35 cellular contexts compared by ENCODE assay signal in genomic region chr16:66044616-66045015, GRCh38.
"Had no signal": no experiment of that assay in that cellular context is flagged by ENCODE, and none has a peak within 500 bp of the region (broad histone marks: within the 10 kb centered on the region; RNA-seq: fewer than 3 reads in every experiment).

No MANE protein-coding gene starts in this region.

- H3K4me1 Mint-ChIP-seq: activated CD4-positive, alpha-beta memory T cell treated with anti-CD3 and anti-CD28 coated beads, Interleukin-2, amount 10 ng/mL, durations not matched to agents 7 days and 5 days; activated CD4-positive, alpha-beta T cell treated with anti-CD3 and anti-CD28 coated beads for 36 hours; activated CD4-positive, alpha-beta T cell treated with anti-CD3 and anti-CD28 coated beads, Interleukin-2, amount 10 ng/mL, durations not matched to agents 24 days and 14 days; activated naive CD4-positive, alpha-beta T cell treated with anti-CD3 and anti-CD28 coated beads, Interleukin-2, amount 10 ng/mL, durations not matched to agents 7 days and 5 days; activated naive CD8-positive, alpha-beta T cell treated with anti-CD3 and anti-CD28 coated beads, Interleukin-2, amount 10 ng/mL, durations not matched to agents 7 days and 5 days; endodermal cell; T-helper 17 cell had no signal

- H3K27ac Mint-ChIP-seq: activated CD4-positive, alpha-beta memory T cell treated with anti-CD3 and anti-CD28 coated beads, Interleukin-2, amount 10 ng/mL, durations not matched to agents 7 days and 5 days; activated CD4-positive, alpha-beta T cell treated with anti-CD3 and anti-CD28 coated beads for 36 hours; activated CD4-positive, alpha-beta T cell treated with anti-CD3 and anti-CD28 coated beads, Interleukin-2, amount 10 ng/mL, durations not matched to agents 24 days and 14 days; activated naive CD4-positive, alpha-beta T cell treated with anti-CD3 and anti-CD28 coated beads, Interleukin-2, amount 10 ng/mL, durations not matched to agents 7 days and 5 days; activated naive CD4-positive, alpha-beta T cell treated with anti-CD3 and anti-CD28 coated beads, Interleukin-2, amount 50 U/mL, for 72 hours; activated naive CD8-positive, alpha-beta T cell treated with anti-CD3 and anti-CD28 coated beads, Interleukin-2, amount 10 ng/mL, durations not matched to agents 7 days and 5 days; activated T-cell treated with anti-CD3 and anti-CD28 coated beads, Interleukin-2, amount 50 U/mL, for 24 hours; activated T-cell treated with anti-CD3 and anti-CD28 coated beads, Interleukin-2, amount 50 U/mL, for 72 hours; brain; dendritic cell treated with granulocyte-macrophage colony-stimulating factor and Interleukin-4, amounts not matched to agents 40 ng/mL and 50 ng/mL, for 4 days; endodermal cell; T-helper 17 cell; T-helper 2 cell treated with Interferon-gamma antibody and Interleukin-4, amounts not matched to agents 5 μg/mL and 100 μg/mL, for 36 hours had no signal

- H3K4me1 ChIP-seq: ascending aorta, breast epithelium, colonic mucosa, esophagus muscularis mucosa, foreskin keratinocyte, gastrocnemius medialis, heart left ventricle had no signal

- H3K36me3 ChIP-seq: ascending aorta, breast epithelium, cardiac muscle cell, colonic mucosa, esophagus muscularis mucosa, gastrocnemius medialis, heart left ventricle had no signal

- H3K27me3 Mint-ChIP-seq: activated CD4-positive, alpha-beta memory T cell treated with anti-CD3 and anti-CD28 coated beads, Interleukin-2, amount 10 ng/mL, durations not matched to agents 7 days and 5 days; activated naive CD4-positive, alpha-beta T cell treated with anti-CD3 and anti-CD28 coated beads, Interleukin-2, amount 10 ng/mL, durations not matched to agents 7 days and 5 days; activated naive CD8-positive, alpha-beta T cell treated with anti-CD3 and anti-CD28 coated beads, Interleukin-2, amount 10 ng/mL, durations not matched to agents 7 days and 5 days; activated T-cell treated with anti-CD3 and anti-CD28 coated beads, Interleukin-2, amount 50 U/mL, for 24 hours had no signal

- H3K27me3 ChIP-seq: ascending aorta, breast epithelium, cardiac muscle cell, colonic mucosa, esophagus muscularis mucosa, foreskin keratinocyte, gastrocnemius medialis, heart left ventricle had no signal

- H3K36me3 Mint-ChIP-seq: activated naive CD4-positive, alpha-beta T cell treated with anti-CD3 and anti-CD28 coated beads, Interleukin-2, amount 10 ng/mL, durations not matched to agents 7 days and 5 days; activated naive CD4-positive, alpha-beta T cell treated with anti-CD3 and anti-CD28 coated beads, Interleukin-2, amount 50 U/mL, for 72 hours; activated naive CD8-positive, alpha-beta T cell treated with anti-CD3 and anti-CD28 coated beads, Interleukin-2, amount 10 ng/mL, durations not matched to agents 7 days and 5 days; brain had no signal

- H3K4me3 Mint-ChIP-seq: activated CD4-positive, alpha-beta memory T cell treated with anti-CD3 and anti-CD28 coated beads, Interleukin-2, amount 10 ng/mL, durations not matched to agents 7 days and 5 days; activated CD4-positive, alpha-beta T cell treated with anti-CD3 and anti-CD28 coated beads for 36 hours; activated CD4-positive, alpha-beta T cell treated with anti-CD3 and anti-CD28 coated beads, Interleukin-2, amount 10 ng/mL, durations not matched to agents 24 days and 14 days; activated naive CD4-positive, alpha-beta T cell treated with anti-CD3 and anti-CD28 coated beads, Interleukin-2, amount 10 ng/mL, durations not matched to agents 7 days and 5 days; activated naive CD8-positive, alpha-beta T cell treated with anti-CD3 and anti-CD28 coated beads, Interleukin-2, amount 10 ng/mL, durations not matched to agents 7 days and 5 days; activated T-cell treated with anti-CD3 and anti-CD28 coated beads, Interleukin-2, amount 50 U/mL, for 24 hours; activated T-cell treated with anti-CD3 and anti-CD28 coated beads, Interleukin-2, amount 50 U/mL, for 72 hours; brain; dendritic cell treated with granulocyte-macrophage colony-stimulating factor and Interleukin-4, amounts not matched to agents 40 ng/mL and 50 ng/mL, for 4 days; endodermal cell; T-helper 17 cell; T-helper 2 cell treated with Interferon-gamma antibody and Interleukin-4, amounts not matched to agents 5 μg/mL and 100 μg/mL, for 36 hours had no signal

- H3K27ac ChIP-seq: ascending aorta, breast epithelium, cardiac muscle cell, colonic mucosa, dorsolateral prefrontal cortex, esophagus muscularis mucosa, foreskin keratinocyte, gastrocnemius medialis, heart left ventricle had no signal

- H3K4me3 ChIP-seq: ascending aorta, breast epithelium, cardiac muscle cell, colonic mucosa, dorsolateral prefrontal cortex, esophagus muscularis mucosa, gastrocnemius medialis, heart left ventricle had no signal

- H3K9me3 ChIP-seq: ascending aorta, breast epithelium, colonic mucosa, esophagus muscularis mucosa, gastrocnemius medialis, heart left ventricle had no signal

- H3K9me3 Mint-ChIP-seq: activated CD4-positive, alpha-beta memory T cell treated with anti-CD3 and anti-CD28 coated beads, Interleukin-2, amount 10 ng/mL, durations not matched to agents 7 days and 5 days; activated CD4-positive, alpha-beta T cell treated with anti-CD3 and anti-CD28 coated beads, Interleukin-2, amount 10 ng/mL, durations not matched to agents 24 days and 14 days; activated naive CD4-positive, alpha-beta T cell treated with anti-CD3 and anti-CD28 coated beads, Interleukin-2, amount 10 ng/mL, durations not matched to agents 7 days and 5 days; activated naive CD4-positive, alpha-beta T cell treated with anti-CD3 and anti-CD28 coated beads, Interleukin-2, amount 50 U/mL, for 72 hours; activated naive CD8-positive, alpha-beta T cell treated with anti-CD3 and anti-CD28 coated beads, Interleukin-2, amount 10 ng/mL, durations not matched to agents 7 days and 5 days; brain; dendritic cell treated with granulocyte-macrophage colony-stimulating factor and Interleukin-4, amounts not matched to agents 40 ng/mL and 50 ng/mL, for 4 days; endodermal cell; T-helper 2 cell treated with Interferon-gamma antibody and Interleukin-4, amounts not matched to agents 5 μg/mL and 100 μg/mL, for 36 hours had no signal

- DNase-seq: activated CD4-positive, alpha-beta memory T cell treated with anti-CD3 and anti-CD28 coated beads, Interleukin-2, amount 10 ng/mL, durations not matched to agents 7 days and 5 days; activated CD4-positive, alpha-beta T cell treated with anti-CD3 and anti-CD28 coated beads for 36 hours; activated CD4-positive, alpha-beta T cell treated with anti-CD3 and anti-CD28 coated beads, Interleukin-2, amount 10 ng/mL, durations not matched to agents 24 days and 14 days; activated CD4-positive, CD25-positive, alpha-beta regulatory T cell; activated CD4-positive, CD25-positive, alpha-beta regulatory T cell treated with anti-CD3 and anti-CD28 coated beads, Interleukin-2, amount 50 U/mL, for 72 hours; activated CD8-positive, alpha-beta memory T cell treated with anti-CD3 and anti-CD28 coated beads, Interleukin-2, amount 50 U/mL, for 48 hours; activated gamma-delta T cell; activated naive CD4-positive, alpha-beta T cell; activated naive CD4-positive, alpha-beta T cell treated with anti-CD3 and anti-CD28 coated beads, Interleukin-2, amount 10 ng/mL, durations not matched to agents 7 days and 5 days; activated naive CD8-positive, alpha-beta T cell treated with anti-CD3 and anti-CD28 coated beads, Interleukin-2, amount 10 ng/mL, durations not matched to agents 7 days and 5 days; activated T-cell treated with anti-CD3 and anti-CD28 coated beads for 4 hours; activated T-cell treated with anti-CD3 and anti-CD28 coated beads, Interleukin-2, amount 50 U/mL, for 24 hours; activated T-cell treated with anti-CD3 and anti-CD28 coated beads, Interleukin-2, amount 50 U/mL, for 72 hours; central memory CD4-positive, alpha-beta T cell; cerebellar nuclear complex; colonic mucosa; dorsolateral prefrontal cortex; effector memory CD4-positive, alpha-beta T cell; endodermal cell; erythroblast; foreskin keratinocyte; gastrocnemius medialis; glutamatergic neuron; heart left ventricle; T-helper 1 cell; T-helper 17 cell; T1000 had no signal
